Comparison of ENCODE assay signal across 18 cellular contexts in genomic region chr10:97176226-97176625, GRCh38. TPM values are rescaled to one million over a fixed set of nuclear protein-coding genes. Genes with fewer than 3 reads are reported as not detected.
DNase-seq lines count a peak whose midpoint lies in the region; FAIRE-seq and TF ChIP-seq lines count a peak whose summit lies in the region.
"Had no signal": no experiment of that assay in that cellular context is flagged by ENCODE, and none has a peak within 500 bp of the region (broad histone marks: within the 10 kb centered on the region; RNA-seq: fewer than 3 reads in every experiment).

No MANE protein-coding gene starts in this region.

- FAIRE-seq in kidney (lab: Jason Lieb, UNC) = no peak
- FAIRE-seq: A204.1, D721Med had no signal

- no peaks in the 10 kb centered on the region for H3K36me3 Mint-ChIP-seq in type B pancreatic cell
- H3K36me3 Mint-ChIP-seq: CD4-positive, CD25-positive, alpha-beta regulatory T cell had no signal

- DNase-seq in NCI-H69 (lab: John Stamatoyannopoulos, UW) (peak; percentile 46), kidney (peak; percentile 55), spleen (peak; percentile 24), type B pancreatic cell (ENCODE audit: extremely low spot score, unreplicated experiment) (no peak), DMS 273 treated with DMSO at 0.1 percent for 48 hours (lab: John Stamatoyannopoulos, UW) (no peak)
- no peak for DNase-seq in stimulated activated CD4-positive, alpha-beta T cell treated with anti-CD3 and anti-CD28 coated beads, Interleukin-1b, Interleukin-23, amount 100 ng/mL, for 48 hours
- DNase-seq: ACHN; BE2C; C1 segment of cervical spinal cord; Caco-2; CD4-positive, CD25-positive, alpha-beta regulatory T cell; DMS153; DMS79; GDM1 had no signal

- peaks cover 69% of the 10 kb centered on the region for H3K36me3 ChIP-seq in KOPT-K1 (ENCODE audit: insufficient read depth, low read length)
- H3K36me3 ChIP-seq in kidney (ENCODE audit: control insufficient read depth in 1 of 2, insufficient read depth in 2 of 2, low read length in 2 of 2) = no peaks in the 10 kb centered on the region
- no peaks in the 10 kb centered on the region for H3K36me3 ChIP-seq in spleen
- H3K36me3 ChIP-seq: BE2C, HAP-1 had no signal

- H3K27ac Mint-ChIP-seq in type B pancreatic cell = no peak overlapping the region

- H3K4me1 Mint-ChIP-seq in type B pancreatic cell (ENCODE audit: unreplicated experiment) = peaks cover 27% of the 10 kb centered on the region

- TF ChIP-seq CTCF in kidney (IDR thresholded peaks at IDR 0.05; ENCODE audit: borderline replicate concordance, extremely low read depth, insufficient read depth) = no peak
- no peak for TF ChIP-seq CTCF in spleen (IDR thresholded peaks at IDR 0.05 in 8 of 11, conservative IDR thresholded peaks at IDR 0.05 in 3 of 11)
- TF ChIP-seq CTCF in type B pancreatic cell (conservative IDR thresholded peaks at IDR 0.05) = no peak

- peaks cover 24% of the 10 kb centered on the region for H3K27me3 Mint-ChIP-seq in type B pancreatic cell

- H3K27ac ChIP-seq in KOPT-K1 (ENCODE audit: low read depth, low read length, poor library complexity, severe bottlenecking) (peak overlapping the region; percentile 12), kidney (ENCODE audit: low read depth in 2 of 2, low read length in 2 of 2) (no peak overlapping the region), spleen (no peak overlapping the region)

- H3K9me3 Mint-ChIP-seq in type B pancreatic cell = no peaks in the 10 kb centered on the region
- H3K9me3 Mint-ChIP-seq: CD4-positive, CD25-positive, alpha-beta regulatory T cell had no signal

- H3K27me3 ChIP-seq in spleen (replicated peaks in 1 of 7) = peaks cover 0 to 56% (median 12%) of the 10 kb centered on the region in 7 donors
- H3K27me3 ChIP-seq: BE2C had no signal

- no peak overlapping the region for H3K9ac ChIP-seq in kidney (ENCODE audit: low read length in 2 of 2)

- H3K9me3 ChIP-seq in KOPT-K1 (ENCODE audit: insufficient read depth, low read length, poor library complexity, severe bottlenecking) (no peaks in the 10 kb centered on the region), kidney (ENCODE audit: control insufficient read depth in 1 of 2, low read length in 2 of 2) (no peaks in the 10 kb centered on the region), spleen (no peaks in the 10 kb centered on the region)
- H3K9me3 ChIP-seq: BE2C, Caco-2, HAP-1 had no signal

- no peak for TF ChIP-seq POLR2A in spleen (IDR thresholded peaks at IDR 0.05)

- no peaks in the 10 kb centered on the region for H3K4me1 ChIP-seq in kidney (ENCODE audit: control insufficient read depth in 1 of 2, insufficient read depth in 1 of 2, low read depth in 1 of 2, low read length in 2 of 2)
- H3K4me1 ChIP-seq in spleen = no peaks in the 10 kb centered on the region
- H3K4me1 ChIP-seq: Caco-2 had no signal

- WGBS in spleen, 5 donors = 53 to 69% (median 58%) methylated on average over 5 of the region's 5 CpGs

- intact Hi-C loops in kidney (cut with DNase I) (no loop called here), spleen (cut with DNase I; ENCODE audit: low total_unique reads) (no loop called here)

- H3K4me3 Mint-ChIP-seq in type B pancreatic cell = no peak overlapping the region
- H3K4me3 Mint-ChIP-seq: CD4-positive, CD25-positive, alpha-beta regulatory T cell had no signal

- H3K4me3 ChIP-seq in kidney (ENCODE audit: low read length in 2 of 2) = no peak overlapping the region
- H3K4me3 ChIP-seq in spleen = no peak overlapping the region
- H3K4me3 ChIP-seq: HAP-1 had no signal

RNA-seq across cellular contexts. Expression of gene SLIT1, which starts 9.5 kb away (rescaled TPM):
- total RNA-seq in kidney = 0.35 TPM
- 0.06 TPM for polyA plus RNA-seq in kidney (ENCODE audit: insufficient read depth, low read depth, low replicate concordance)
- under 1 TPM; 0.19 to 0.82 (median 0.64) TPM for total RNA-seq in spleen
- polyA plus RNA-seq in spleen = under 1 TPM; 0.11 to 0.52 (median 0.29) TPM
- total RNA-seq in type B pancreatic cell (ENCODE audit: low replicate concordance) = 2.2 and 55.7 TPM in 2 replicates
- polyA plus RNA-seq: CD4-positive, CD25-positive, alpha-beta regulatory T cell had no signal

Comparison
In these comparisons a context has a peak if more than half of its experiments do, and no peak if none do; other contexts are left out.
1. DNase-seq: peak in NCI-H69 (single experiment), kidney (single experiment) and spleen (single experiment); none in type B pancreatic cell (single experiment), stimulated activated CD4-positive, alpha-beta T cell treated with anti-CD3 and anti-CD28 coated beads, Interleukin-1b, Interleukin-23, amount 100 ng/mL, for 48 hours (single experiment) and DMS 273 treated with DMSO at 0.1 percent for 48 hours (single experiment).